1 cellular context compared by ENCODE assay signal in genomic region chr6:36423101-36423824, GRCh38.
TF ChIP-seq lines count a peak whose summit lies in the region.

No MANE protein-coding gene starts in this region.

TF ChIP-seq in HepG2, 621 proteins besides CTCF, POLR2A, EP300 and RAD21 (continued from another document and continues in another):
- TF ChIP-seq MNT (IDR thresholded peaks at IDR 0.05) (peak; percentile 100), ZNF430 (CRISPR knock-in tag; IDR thresholded peaks at IDR 0.05) (0 out of 2 replicates have a peak, but pooled peaks have one; percentile 12), HOXA5 (CRISPR knock-in tag; IDR thresholded peaks at IDR 0.05) (peak; percentile 72; the same call in 1 of the 2 replicates), ZNF317 (CRISPR knock-in tag; IDR thresholded peaks at IDR 0.05) (peak; percentile 80), ZNF775 (CRISPR knock-in tag; IDR thresholded peaks at IDR 0.05; ENCODE audit: borderline replicate concordance) (no peak), SRY (CRISPR knock-in tag; IDR thresholded peaks at IDR 0.05) (0 out of 2 replicates have a peak, but pooled peaks have one; percentile 71), GPBP1L1 (CRISPR knock-in tag; IDR thresholded peaks at IDR 0.05) (no peak), ZNF816 (CRISPR knock-in tag; IDR thresholded peaks at IDR 0.05; ENCODE audit: borderline replicate concordance) (no peak), ZFP37 (CRISPR knock-in tag; IDR thresholded peaks at IDR 0.05; ENCODE audit: borderline replicate concordance) (no peak), SOX6 (IDR thresholded peaks at IDR 0.05) (no peak), SOX6 (CRISPR knock-in tag; IDR thresholded peaks at IDR 0.05) (peak; percentile 72), ZNF556 (CRISPR knock-in tag; IDR thresholded peaks at IDR 0.05; ENCODE audit: borderline replicate concordance) (peak; percentile 42; the same call in 1 of the 2 replicates), RFX1 (IDR thresholded peaks at IDR 0.05) (no peak), CSRNP1 (CRISPR knock-in tag; IDR thresholded peaks at IDR 0.05) (peak; percentile 85), ATF4 (CRISPR knock-in tag; IDR thresholded peaks at IDR 0.05) (peak in 1 of 2 experiments; percentile 66; a peak in 2 of 4 replicates), ZNF749 (CRISPR knock-in tag; IDR thresholded peaks at IDR 0.05; ENCODE audit: borderline replicate concordance) (no peak; the same call in 1 of the 2 replicates), MTERF4 (CRISPR knock-in tag; IDR thresholded peaks at IDR 0.05) (peak; percentile 67; the same call in 1 of the 2 replicates), ZNF230 (CRISPR knock-in tag; IDR thresholded peaks at IDR 0.05) (no peak), NFAT5 (CRISPR knock-in tag; IDR thresholded peaks at IDR 0.05) (no peak), SMAD9 (CRISPR knock-in tag; IDR thresholded peaks at IDR 0.05) (no peak), ZNF547 (CRISPR knock-in tag; IDR thresholded peaks at IDR 0.05) (peak; percentile 70; the same call in 1 of the 2 replicates), PPARG (CRISPR knock-in tag; conservative IDR thresholded peaks at IDR 0.05) (peak; percentile 68), HDAC1 (CRISPR knock-in tag; IDR thresholded peaks at IDR 0.05) (peak; percentile 51), NR2F2 (IDR thresholded peaks at IDR 0.05; ENCODE audit: borderline replicate concordance, low read depth) (no peak), NR2C2 (CRISPR knock-in tag; IDR thresholded peaks at IDR 0.05; ENCODE audit: borderline replicate concordance) (no peak), CBX1 (IDR thresholded peaks at IDR 0.05; ENCODE audit: low read depth) (peak; percentile 70), PHB2 (IDR thresholded peaks at IDR 0.05; ENCODE audit: partially characterized antibody) (no peak), KDM5A (IDR thresholded peaks at IDR 0.05; ENCODE audit: borderline replicate concordance, low read length) (peak; percentile 72), ZNF781 (CRISPR knock-in tag; IDR thresholded peaks at IDR 0.05; ENCODE audit: borderline replicate concordance, not compliant biosample characterization) (peak; percentile 27), SALL2 (CRISPR knock-in tag; IDR thresholded peaks at IDR 0.05) (peak; percentile 76), CCAR2 (optimal IDR thresholded peaks at IDR 0.05; ENCODE audit: low read depth, low read length) (no peak), GMEB1 (CRISPR knock-in tag; IDR thresholded peaks at IDR 0.05; ENCODE audit: borderline replicate concordance) (peak; percentile 96), PCBP2 (optimal IDR thresholded peaks at IDR 0.05; ENCODE audit: low read depth, low read length, poor library complexity, severe bottlenecking) (no peak), ZKSCAN8 (CRISPR knock-in tag; IDR thresholded peaks at IDR 0.05; ENCODE audit: borderline replicate concordance) (peak; percentile 58; the same call in 1 of the 2 replicates), ZNF383 (CRISPR knock-in tag; IDR thresholded peaks at IDR 0.05; ENCODE audit: borderline replicate concordance) (0 out of 2 replicates have a peak, but pooled peaks have one; percentile 32), SP1 (IDR thresholded peaks at IDR 0.05) (no peak), SP1 (CRISPR knock-in tag; IDR thresholded peaks at IDR 0.05) (0 out of 2 replicates have a peak, but pooled peaks have one; percentile 46), ETV5 (CRISPR knock-in tag; IDR thresholded peaks at IDR 0.05; ENCODE audit: borderline replicate concordance) (peak; percentile 49; the same call in 1 of the 2 replicates), ZEB1 (IDR thresholded peaks at IDR 0.05; ENCODE audit: insufficient replicate concordance, low read depth) (no peak), ZNF414 (CRISPR knock-in tag; IDR thresholded peaks at IDR 0.05) (no peak), SP5 (CRISPR knock-in tag; IDR thresholded peaks at IDR 0.05; ENCODE audit: borderline replicate concordance, low read depth) (no peak), GABPB1 (CRISPR knock-in tag; IDR thresholded peaks at IDR 0.05) (peak; percentile 80; the same call in 1 of the 2 replicates), ARNTL (CRISPR knock-in tag; IDR thresholded peaks at IDR 0.05) (no peak; the same call in 1 of the 2 replicates), TAF15 (IDR thresholded peaks at IDR 0.05; ENCODE audit: low read depth, low read length, poor library complexity, severe bottlenecking) (peak; percentile 88), BRD4 (CRISPR knock-in tag; IDR thresholded peaks at IDR 0.05) (no peak), HMGXB3 (CRISPR knock-in tag; IDR thresholded peaks at IDR 0.05; ENCODE audit: borderline replicate concordance) (0 out of 2 replicates have a peak, but pooled peaks have one; percentile 47), TGIF2 (CRISPR knock-in tag; IDR thresholded peaks at IDR 0.05) (no peak), NFYB (CRISPR knock-in tag; IDR thresholded peaks at IDR 0.05) (peak; percentile 88)
